Comparison of ENCODE assay signal across 8 cellular contexts in the genomic region with DNA sequence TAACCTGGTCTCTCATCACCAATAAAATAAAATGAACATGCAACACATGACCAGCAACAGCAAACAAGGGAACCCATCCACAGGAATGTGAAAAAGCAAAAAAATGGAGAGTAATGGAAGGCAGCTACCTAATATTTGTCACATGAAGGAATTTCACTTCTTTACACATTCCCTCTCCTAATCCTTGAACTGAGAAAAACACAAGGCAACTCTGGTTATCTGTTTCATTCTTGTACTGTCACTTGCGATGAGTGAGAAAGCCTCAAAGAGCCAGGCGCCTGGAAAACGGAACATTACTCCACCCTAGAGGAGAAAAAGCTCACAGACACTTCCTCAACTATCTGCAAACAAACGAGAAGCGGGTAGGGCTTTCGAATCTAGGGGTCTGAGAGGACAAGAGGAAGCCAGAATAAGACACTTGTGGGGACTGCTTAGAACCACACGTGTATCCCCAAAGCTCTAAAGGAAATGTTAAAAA. TPM values are rescaled to one million over a fixed set of nuclear protein-coding genes. Genes with fewer than 3 reads are reported as not detected.
DNase-seq lines count a peak whose midpoint lies in the region; ATAC-seq and TF ChIP-seq lines count a peak whose summit lies in the region.

No MANE protein-coding gene starts in this region.

- H3K9me3 ChIP-seq in ascending aorta: no peaks in the 10 kb centered on the region
- no peaks in the 10 kb centered on the region for H3K9me3 ChIP-seq in hepatocyte (ENCODE audit: low read depth)
- H3K9me3 ChIP-seq in skeletal muscle tissue (ENCODE audit: control insufficient read depth in 3 of 3, low read length in 3 of 3): no peaks in the 10 kb centered on the region

- peak overlapping the region in 1 of 3 donors; percentile 28 for H3K9ac ChIP-seq in skeletal muscle tissue (ENCODE audit: low read depth in 1 of 3, low read length in 3 of 3)

- peak; percentile 84 for TF ChIP-seq CTCF in AG10803 (conservative IDR thresholded peaks at IDR 0.05; ENCODE audit: low read length)
- peak; percentile 22; the same call in 1 of the 2 replicates for TF ChIP-seq CTCF in GM12875 (IDR thresholded peaks at IDR 0.05; ENCODE audit: borderline replicate concordance, insufficient read depth, low read depth, low read length)
- TF ChIP-seq CTCF in ascending aorta (IDR thresholded peaks at IDR 0.05): peak; percentile 12 to 51 (median 17)
- TF ChIP-seq CTCF in hepatocyte (IDR thresholded peaks at IDR 0.05; ENCODE audit: poor library complexity): peak; percentile 85

- H2AFZ ChIP-seq in hepatocyte: no peak overlapping the region

- no peaks in the 10 kb centered on the region for H3K9me2 ChIP-seq in hepatocyte (replicated peaks; ENCODE audit: insufficient read depth)

- no peaks in the 10 kb centered on the region for H3K36me3 ChIP-seq in ascending aorta
- H3K36me3 ChIP-seq in hepatocyte (replicated peaks; ENCODE audit: insufficient read depth, low read depth): no peaks in the 10 kb centered on the region
- H3K36me3 ChIP-seq in skeletal muscle tissue (ENCODE audit: control insufficient read depth in 3 of 3, insufficient read depth in 3 of 3, low read length in 3 of 3): no peaks in the 10 kb centered on the region

- H3K27me3 ChIP-seq in ascending aorta: no peaks in the 10 kb centered on the region
- no peaks in the 10 kb centered on the region for H3K27me3 ChIP-seq in hepatocyte
- no peaks in the 10 kb centered on the region for H3K27me3 ChIP-seq in skeletal muscle tissue (ENCODE audit: control insufficient read depth in 3 of 3, insufficient read depth in 3 of 3, low read length in 3 of 3)

- H3K27ac ChIP-seq in ascending aorta: peak overlapping the region in 1 of 2 donors; percentile 16
- peak overlapping the region; percentile 64 for H3K27ac ChIP-seq in hepatocyte
- peak overlapping the region; percentile 53 for H3K27ac ChIP-seq in skeletal muscle tissue (ENCODE audit: low read depth, low read length)

- intact Hi-C loops in ascending aorta (cut with DNase I): loop anchor here (2.0 kb wide), 1 partner anchor 59 kb away; no protein-coding TSS in a partner anchor

- peak; percentile 84 for DNase-seq in AG10803 (ENCODE audit: low read depth)
- DNase-seq in NCI-H69 (lab: John Stamatoyannopoulos, UW): peak; percentile 83
- DNase-seq in ascending aorta (ENCODE audit: low spot score in 2 of 2): peak in 1 of 2 donors; percentile 80
- peak; percentile 86 for DNase-seq in hepatocyte (ENCODE audit: low spot score)
- no peak for DNase-seq in 8988T

- no peaks in the 10 kb centered on the region for H4K20me1 ChIP-seq in hepatocyte (ENCODE audit: insufficient read depth, poor library complexity, severe bottlenecking)

- WGBS in hepatocyte (ENCODE audit: low lambda C conversion rate, missing lambda C conversion rate): 6% methylated on average over 7 of the region's 7 CpGs

- no peak for ATAC-seq in HG02571 (IDR thresholded peaks at IDR 0.05; ENCODE audit: unreplicated experiment)

- H3K4me2 ChIP-seq in hepatocyte: peak overlapping the region; percentile 45

- H3K4me1 ChIP-seq in ascending aorta (no peaks in the 10 kb centered on the region), hepatocyte (ENCODE audit: insufficient read depth) (peaks cover 7% of the 10 kb centered on the region), skeletal muscle tissue (ENCODE audit: control insufficient read depth in 3 of 3, insufficient read depth in 3 of 3, low read length in 3 of 3) (peaks cover 0 to 5% (median 4%) of the 10 kb centered on the region in 3 donors)

- H3K4me3 ChIP-seq in AG10803 (ENCODE audit: low read length): no peak overlapping the region
- H3K4me3 ChIP-seq in GM12875 (ENCODE audit: low read depth, low read length): no peak overlapping the region
- peak overlapping the region in 1 of 2 donors; percentile 6 for H3K4me3 ChIP-seq in ascending aorta
- H3K4me3 ChIP-seq in hepatocyte: no peak overlapping the region
- no peak overlapping the region for H3K4me3 ChIP-seq in skeletal muscle tissue (ENCODE audit: low read length in 3 of 3)

- no peaks in the 10 kb centered on the region for H3K79me2 ChIP-seq in hepatocyte

RNA-seq across cellular contexts. Expression of gene HSF2BP, which starts 13.8 kb away (rescaled TPM):
- 0.75 TPM for total RNA-seq in ascending aorta
- total RNA-seq in hepatocyte: 1.4 and 2.1 TPM in 2 replicates
- polyA plus RNA-seq in hepatocyte: 1.3 and 3.1 TPM in 2 replicates
- total RNA-seq in skeletal muscle tissue: 1.6 TPM

RNA-seq across cellular contexts. Expression of gene RRP1B, which starts 13.9 kb away (rescaled TPM):
- 10.6 TPM for total RNA-seq in ascending aorta
- 19.2 and 20.3 TPM in 2 replicates for total RNA-seq in hepatocyte
- 16.5 and 18.6 TPM in 2 replicates for polyA plus RNA-seq in hepatocyte
- total RNA-seq in skeletal muscle tissue: 13.6 TPM

Comparison
In these comparisons a context has a peak if more than half of its experiments do, and no peak if none do; other contexts are left out.
1. CTCF ChIP-seq: peak in every context shown above with its lines; median percentile 85 in hepatocyte; 84 in AG10803; 22 in GM12875; 17 in ascending aorta.